20 cellular contexts compared by ENCODE assay signal in the genomic region with DNA sequence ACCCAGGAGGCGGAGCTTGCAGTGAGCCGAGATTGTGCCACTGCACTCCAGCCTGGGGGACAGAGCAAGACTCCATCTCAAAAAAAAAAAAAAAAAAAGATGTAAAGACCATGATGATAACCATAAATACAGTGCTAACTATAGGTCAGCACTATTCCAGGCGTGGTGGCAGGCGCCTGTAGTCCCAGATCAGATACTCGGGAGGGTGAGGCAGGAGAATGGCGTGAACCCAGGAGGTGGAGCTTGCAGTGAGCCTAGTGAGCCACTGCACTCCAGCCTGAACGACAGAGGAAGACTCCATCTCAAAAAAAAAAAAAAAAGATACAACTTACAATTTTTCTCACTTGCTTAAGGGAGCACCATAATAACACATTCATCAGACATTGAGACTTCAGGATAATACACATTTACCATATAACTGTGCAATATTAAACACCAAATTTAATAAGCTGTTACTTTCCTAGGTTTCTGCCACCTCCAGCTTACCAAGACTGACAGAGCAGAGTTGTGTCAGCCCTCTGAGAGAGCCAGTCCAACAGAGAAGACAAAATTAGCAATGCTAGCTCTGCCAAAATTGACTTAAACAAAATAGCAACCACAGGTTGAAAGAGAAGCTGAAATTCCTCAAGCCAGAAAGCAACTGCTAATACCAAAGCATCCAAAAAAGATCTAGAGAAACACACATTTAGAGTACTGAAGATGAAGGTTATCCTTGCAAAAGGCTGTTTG. TPM values are rescaled to one million over a fixed set of nuclear protein-coding genes. Genes with fewer than 3 reads are reported as not detected.
DNase-seq lines count a peak whose midpoint lies in the region; ATAC-seq and TF ChIP-seq lines count a peak whose summit lies in the region.
"Had no signal": no experiment of that assay in that cellular context is flagged by ENCODE, and none has a peak within 500 bp of the region (broad histone marks: within the 10 kb centered on the region; RNA-seq: fewer than 3 reads in every experiment).

No MANE protein-coding gene starts in this region.

- H3K27ac ChIP-seq in osteoblast (ENCODE audit: low read depth, low read length): no peak overlapping the region
- no peak overlapping the region for H3K27ac ChIP-seq in ovary
- H3K27ac ChIP-seq: PC-9 had no signal

- no peak overlapping the region for H3K4me2 ChIP-seq in osteoblast (ENCODE audit: insufficient read depth, low read length)
- H3K4me2 ChIP-seq: PC-9, SK-N-SH had no signal

- no peak for TF ChIP-seq POLR2A in erythroblast (IDR thresholded peaks at IDR 0.05; ENCODE audit: low read length)
- TF ChIP-seq POLR2A in ovary (IDR thresholded peaks at IDR 0.05): no peak

- H4K20me1 ChIP-seq in osteoblast (ENCODE audit: insufficient read depth, low read length): no peaks in the 10 kb centered on the region

- no peaks in the 10 kb centered on the region for H3K4me1 ChIP-seq in osteoblast (ENCODE audit: insufficient read depth, low read length)
- H3K4me1 ChIP-seq in ovary (ENCODE audit: insufficient read depth): no peaks in the 10 kb centered on the region
- H3K4me1 ChIP-seq: BE2C had no signal

- intact Hi-C loops in ovary (cut with DNase I): no loop called here

- H3K27me3 ChIP-seq in osteoblast (ENCODE audit: insufficient read depth, low read length) (no peaks in the 10 kb centered on the region), ovary (no peaks in the 10 kb centered on the region)
- H3K27me3 ChIP-seq: BE2C had no signal

- no peaks in the 10 kb centered on the region for H3K79me2 ChIP-seq in osteoblast (ENCODE audit: insufficient read depth, low read length)

- WGBS in ovary, 3 donors: 82 to 90% (median 89%) methylated on average over 7 of the region's 7 CpGs

- H3K36me3 ChIP-seq in osteoblast (ENCODE audit: insufficient read depth, low read length) (peaks cover 6% of the 10 kb centered on the region), ovary (no peaks in the 10 kb centered on the region)

- TF ChIP-seq EP300 in ovary (IDR thresholded peaks at IDR 0.05): no peak

- H3K9me3 ChIP-seq in osteoblast (ENCODE audit: low read depth, low read length) (no peaks in the 10 kb centered on the region), ovary (no peaks in the 10 kb centered on the region)
- H3K9me3 ChIP-seq: BE2C, SK-N-SH had no signal

- TF ChIP-seq CTCF in osteoblast (IDR thresholded peaks at IDR 0.05; ENCODE audit: extremely low read depth, low read depth, low read length): no peak
- TF ChIP-seq CTCF in ovary (IDR thresholded peaks at IDR 0.05): no peak

- ATAC-seq in GM18867 (IDR thresholded peaks at IDR 0.05; ENCODE audit: unreplicated experiment): peak; percentile 48
- peak; percentile 62 for ATAC-seq in HG02885 (IDR thresholded peaks at IDR 0.05; ENCODE audit: poor library complexity, unreplicated experiment)

- DNase-seq in erythroblast (lab: John Stamatoyannopoulos, UW) (peak; percentile 7 to 26), osteoblast (ENCODE audit: insufficient read length, low spot score, missing footprints) (peak; percentile 21), mucosa of gallbladder (ENCODE audit: low spot score) (no peak), ovary (no peak), NCI-H774 (lab: John Stamatoyannopoulos, UW) (no peak)
- DNase-seq: BE2C, DMS53, GDM1, MM.1S, NCI-H1048, NCI-H1417 treated with DMSO at 0.1 percent for 48 hours, NCI-H187 treated with DMSO at 0.1 percent for 48 hours, NCI-H2227 treated with DMSO at 0.1 percent for 48 hours, NCI-H510A, PC-9, RPMI8226, SIG-M5, SK-N-SH had no signal

- H3K4me3 ChIP-seq in osteoblast (ENCODE audit: insufficient read depth, low read length) (no peak overlapping the region), ovary (no peak overlapping the region)
- H3K4me3 ChIP-seq: PC-9 had no signal

- no peak overlapping the region for H2AFZ ChIP-seq in osteoblast (ENCODE audit: low read length)
- H2AFZ ChIP-seq: PC-9 had no signal

RNA-seq across cellular contexts. Expression of a gene that starts 8.2 kb away (rescaled TPM):
- total RNA-seq in osteoblast (5.4 and 6.5 TPM in 2 replicates), mucosa of gallbladder (4.6 TPM), ovary (1 to 10 TPM; 1.6 to 3.8 (median 3.3) TPM)
- 1 to 10 TPM; 1.0 to 1.9 TPM for polyA plus RNA-seq in ovary

RNA-seq across cellular contexts. Expression of a gene that starts 56.5 kb away (rescaled TPM):
- 35.5 and 36.8 TPM in 2 replicates for total RNA-seq in osteoblast
- total RNA-seq in mucosa of gallbladder: 25.0 TPM
- 10 to 100 TPM; 21.1 to 36.4 (median 29.8) TPM for total RNA-seq in ovary
- polyA plus RNA-seq in ovary: 10 to 100 TPM; 11.1 to 18.3 TPM

Comparison
In these comparisons a context has a peak if more than half of its experiments do, and no peak if none do; other contexts are left out.
1. DNase-seq: peak in erythroblast (2 of 2) and osteoblast (single experiment); none in mucosa of gallbladder (single experiment), ovary (0 of 5) and NCI-H774 (single experiment).